Comparison of ENCODE assay signal across 1 cellular context in the genomic region with DNA sequence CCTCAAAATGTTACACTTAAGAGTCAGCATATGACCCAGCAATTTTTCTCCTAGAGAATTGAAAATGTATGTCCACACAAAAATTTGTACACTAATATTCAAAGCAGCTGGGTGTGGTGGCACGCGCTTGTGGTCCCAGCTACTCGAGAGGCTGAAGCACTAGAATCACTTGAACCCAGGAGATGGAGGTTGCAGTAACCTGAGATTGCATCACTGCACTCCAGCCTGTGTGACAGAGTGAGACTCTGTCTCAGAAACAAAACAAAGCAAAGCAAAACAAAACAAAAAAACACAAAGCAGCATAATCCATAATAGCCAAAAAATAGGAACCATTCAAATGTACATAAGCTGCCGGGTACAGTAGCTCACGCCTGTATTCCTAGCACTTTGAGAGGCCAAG.
TF ChIP-seq lines count a peak whose summit lies in the region.

No MANE protein-coding gene starts in this region.

TF ChIP-seq in GM23338, 12 proteins besides CTCF, POLR2A, EP300 and RAD21 (continued from another document):
- TF ChIP-seq, protein P1, sequence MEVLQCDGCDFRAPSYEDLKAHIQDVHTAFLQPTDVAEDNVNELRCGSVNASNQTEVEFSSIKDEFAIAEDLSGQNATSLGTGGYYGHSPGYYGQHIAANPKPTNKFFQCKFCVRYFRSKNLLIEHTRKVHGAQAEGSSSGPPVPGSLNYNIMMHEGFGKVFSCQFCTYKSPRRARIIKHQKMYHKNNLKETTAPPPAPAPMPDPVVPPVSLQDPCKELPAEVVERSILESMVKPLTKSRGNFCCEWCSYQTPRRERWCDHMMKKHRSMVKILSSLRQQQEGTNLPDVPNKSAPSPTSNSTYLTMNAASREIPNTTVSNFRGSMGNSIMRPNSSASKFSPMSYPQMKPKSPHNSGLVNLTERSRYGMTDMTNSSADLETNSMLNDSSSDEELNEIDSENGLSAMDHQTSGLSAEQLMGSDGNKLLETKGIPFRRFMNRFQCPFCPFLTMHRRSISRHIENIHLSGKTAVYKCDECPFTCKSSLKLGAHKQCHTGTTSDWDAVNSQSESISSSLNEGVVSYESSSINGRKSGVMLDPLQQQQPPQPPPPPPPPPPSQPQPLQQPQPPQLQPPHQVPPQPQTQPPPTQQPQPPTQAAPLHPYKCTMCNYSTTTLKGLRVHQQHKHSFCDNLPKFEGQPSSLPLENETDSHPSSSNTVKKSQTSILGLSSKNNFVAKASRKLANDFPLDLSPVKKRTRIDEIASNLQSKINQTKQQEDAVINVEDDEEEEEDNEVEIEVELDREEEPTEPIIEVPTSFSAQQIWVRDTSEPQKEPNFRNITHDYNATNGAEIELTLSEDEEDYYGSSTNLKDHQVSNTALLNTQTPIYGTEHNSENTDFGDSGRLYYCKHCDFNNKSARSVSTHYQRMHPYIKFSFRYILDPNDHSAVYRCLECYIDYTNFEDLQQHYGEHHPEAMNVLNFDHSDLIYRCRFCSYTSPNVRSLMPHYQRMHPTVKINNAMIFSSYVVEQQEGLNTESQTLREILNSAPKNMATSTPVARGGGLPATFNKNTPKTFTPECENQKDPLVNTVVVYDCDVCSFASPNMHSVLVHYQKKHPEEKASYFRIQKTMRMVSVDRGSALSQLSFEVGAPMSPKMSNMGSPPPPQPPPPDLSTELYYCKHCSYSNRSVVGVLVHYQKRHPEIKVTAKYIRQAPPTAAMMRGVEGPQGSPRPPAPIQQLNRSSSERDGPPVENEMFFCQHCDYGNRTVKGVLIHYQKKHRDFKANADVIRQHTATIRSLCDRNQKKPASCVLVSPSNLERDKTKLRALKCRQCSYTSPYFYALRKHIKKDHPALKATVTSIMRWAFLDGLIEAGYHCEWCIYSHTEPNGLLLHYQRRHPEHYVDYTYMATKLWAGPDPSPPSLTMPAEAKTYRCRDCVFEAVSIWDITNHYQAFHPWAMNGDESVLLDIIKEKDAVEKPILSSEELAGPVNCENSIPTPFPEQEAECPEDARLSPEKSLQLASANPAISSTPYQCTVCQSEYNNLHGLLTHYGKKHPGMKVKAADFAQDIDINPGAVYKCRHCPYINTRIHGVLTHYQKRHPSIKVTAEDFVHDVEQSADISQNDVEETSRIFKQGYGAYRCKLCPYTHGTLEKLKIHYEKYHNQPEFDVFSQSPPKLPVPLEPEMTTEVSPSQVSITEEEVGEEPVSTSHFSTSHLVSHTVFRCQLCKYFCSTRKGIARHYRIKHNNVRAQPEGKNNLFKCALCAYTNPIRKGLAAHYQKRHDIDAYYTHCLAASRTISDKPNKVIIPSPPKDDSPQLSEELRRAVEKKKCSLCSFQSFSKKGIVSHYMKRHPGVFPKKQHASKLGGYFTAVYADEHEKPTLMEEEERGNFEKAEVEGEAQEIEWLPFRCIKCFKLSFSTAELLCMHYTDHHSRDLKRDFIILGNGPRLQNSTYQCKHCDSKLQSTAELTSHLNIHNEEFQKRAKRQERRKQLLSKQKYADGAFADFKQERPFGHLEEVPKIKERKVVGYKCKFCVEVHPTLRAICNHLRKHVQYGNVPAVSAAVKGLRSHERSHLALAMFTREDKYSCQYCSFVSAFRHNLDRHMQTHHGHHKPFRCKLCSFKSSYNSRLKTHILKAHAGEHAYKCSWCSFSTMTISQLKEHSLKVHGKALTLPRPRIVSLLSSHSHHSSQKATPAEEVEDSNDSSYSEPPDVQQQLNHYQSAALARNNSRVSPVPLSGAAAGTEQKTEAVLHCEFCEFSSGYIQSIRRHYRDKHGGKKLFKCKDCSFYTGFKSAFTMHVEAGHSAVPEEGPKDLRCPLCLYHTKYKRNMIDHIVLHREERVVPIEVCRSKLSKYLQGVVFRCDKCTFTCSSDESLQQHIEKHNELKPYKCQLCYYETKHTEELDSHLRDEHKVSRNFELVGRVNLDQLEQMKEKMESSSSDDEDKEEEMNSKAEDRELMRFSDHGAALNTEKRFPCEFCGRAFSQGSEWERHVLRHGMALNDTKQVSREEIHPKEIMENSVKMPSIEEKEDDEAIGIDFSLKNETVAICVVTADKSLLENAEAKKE (CRISPR knock-in tag; IDR thresholded peaks at IDR 0.05) = no peak
- no peak for TF ChIP-seq CREB1 (CRISPR knock-in tag; IDR thresholded peaks at IDR 0.05; ENCODE audit: low read depth)
